8 cellular contexts compared by ENCODE assay signal in genomic region chr2:20222769-20223344, GRCh38. TPM values are rescaled to one million over a fixed set of nuclear protein-coding genes. Genes with fewer than 3 reads are reported as not detected.
DNase-seq lines count a peak whose midpoint lies in the region; ATAC-seq and TF ChIP-seq lines count a peak whose summit lies in the region.

No MANE protein-coding gene starts in this region.

- peaks cover 5 to 7% of the 10 kb centered on the region in 2 experiments for H3K4me1 ChIP-seq in trophoblast cell (ENCODE audit: control insufficient read depth in 1 of 2, insufficient read depth in 2 of 2, low read length in 2 of 2)

- H4K8ac ChIP-seq in trophoblast cell (ENCODE audit: low read depth, low read length): no peak overlapping the region

- H3K23ac ChIP-seq in trophoblast cell (ENCODE audit: low read length): no peak overlapping the region

- H3K18ac ChIP-seq in trophoblast cell (ENCODE audit: low read length): no peak overlapping the region

- WGBS in trophoblast cell (ENCODE audit: extremely low coverage, insufficient coverage, insufficient read length): no CpG with 5 or more reads among the region's 19 CpGs
- WGBS in lower leg skin, 2 donors: 30 to 35% methylated on average over 19 of the region's 19 CpGs

- no peak overlapping the region for H2AK5ac ChIP-seq in trophoblast cell (ENCODE audit: low read length)

- H2BK5ac ChIP-seq in trophoblast cell (ENCODE audit: low read depth, low read length, poor library complexity): no peak overlapping the region

- TF ChIP-seq POLR2A in erythroblast (IDR thresholded peaks at IDR 0.05; ENCODE audit: low read length) (no peak), lower leg skin (IDR thresholded peaks at IDR 0.05) (no peak)

- no peak overlapping the region for H3K4ac ChIP-seq in trophoblast cell (ENCODE audit: low read depth, low read length)

- peaks cover 3 to 8% of the 10 kb centered on the region in 2 experiments for H3K36me3 ChIP-seq in trophoblast cell (ENCODE audit: control insufficient read depth in 1 of 2, insufficient read depth in 2 of 2, low read length in 2 of 2)

- intact Hi-C loops in lower leg skin (cut with DNase I; ENCODE audit: low total_unique reads): no loop called here

- TF ChIP-seq CTCF in GM12864 (IDR thresholded peaks at IDR 0.05; ENCODE audit: low read depth, low read length, missing control alignments) (no peak), epithelial cell of esophagus (IDR thresholded peaks at IDR 0.05; ENCODE audit: insufficient read depth, low read depth, low read length, missing control alignments) (peak; percentile 13), lower leg skin (IDR thresholded peaks at IDR 0.05) (no peak)

- H3K27ac ChIP-seq in trophoblast cell (ENCODE audit: low read depth, low read length): no peak overlapping the region

- H3K27me3 ChIP-seq in trophoblast cell (ENCODE audit: insufficient read depth, low read length): peaks cover 16% of the 10 kb centered on the region

- no peak overlapping the region for H2BK120ac ChIP-seq in trophoblast cell (ENCODE audit: insufficient read depth, low read length, poor library complexity)

- H3K4me3 ChIP-seq in GM12864 (ENCODE audit: low read depth, low read length) (peak overlapping the region; percentile 87), epithelial cell of esophagus (ENCODE audit: low read length) (peak overlapping the region; percentile 88), trophoblast cell (ENCODE audit: low read depth, low read length) (no peak overlapping the region), lower leg skin (ENCODE audit: low read depth, poor library complexity, severe bottlenecking) (no peak overlapping the region)

- DNase-seq in GM12864 (ENCODE audit: low read depth): no peak
- peak; percentile 62 for DNase-seq in NCI-H345 treated with DMSO at 0.1 percent for 48 hours (lab: John Stamatoyannopoulos, UW; ENCODE audit: unreplicated experiment)
- DNase-seq in epithelial cell of esophagus (ENCODE audit: low read depth): no peak
- DNase-seq in trophoblast cell: peak in 1 of 2 donors; percentile 35
- DNase-seq in erythroblast (lab: John Stamatoyannopoulos, UW): no peak
- DNase-seq in lower leg skin (ENCODE audit: low spot score in 2 of 2): no peak

- H2BK12ac ChIP-seq in trophoblast cell (ENCODE audit: low read length): no peak overlapping the region

- no peak for ATAC-seq in GM19023 (IDR thresholded peaks at IDR 0.05; ENCODE audit: unreplicated experiment)
- no peak for ATAC-seq in GM18870 (IDR thresholded peaks at IDR 0.05; ENCODE audit: unreplicated experiment)

- no peak overlapping the region for H2AFZ ChIP-seq in trophoblast cell (ENCODE audit: insufficient read depth, low read length, poor library complexity)

- H3K79me1 ChIP-seq in trophoblast cell (ENCODE audit: low read length): peaks cover 11% of the 10 kb centered on the region

- H4K91ac ChIP-seq in trophoblast cell (ENCODE audit: low read depth, low read length): no peak overlapping the region

- peak overlapping the region; percentile 99 for H3K4me2 ChIP-seq in trophoblast cell (ENCODE audit: low read length)

- H4K12ac ChIP-seq in trophoblast cell (ENCODE audit: low read depth, low read length): no peak overlapping the region

- H3K9me3 ChIP-seq in trophoblast cell (ENCODE audit: insufficient read depth, low read depth, low read length): no peaks in the 10 kb centered on the region

- no peak overlapping the region for H3K14ac ChIP-seq in trophoblast cell (ENCODE audit: low read length)

- no peak overlapping the region for H3K9ac ChIP-seq in trophoblast cell (ENCODE audit: low read length)

- peaks cover 2% of the 10 kb centered on the region for H3K79me2 ChIP-seq in trophoblast cell (ENCODE audit: control insufficient read depth, insufficient read depth, low read length, poor library complexity)

RNA-seq across cellular contexts. Expression of gene SDC1, which starts 2.1 kb away (rescaled TPM):
- 402 and 444 TPM in 2 replicates for polyA plus RNA-seq in trophoblast cell (2013)
- total RNA-seq in lower leg skin: 100 to 1,000 TPM; 729 to 864 (median 835) TPM

Comparison
In these comparisons a context has a peak if more than half of its experiments do, and no peak if none do; other contexts are left out.
1. H3K4me3 ChIP-seq: peak in GM12864 (single experiment) and epithelial cell of esophagus (single experiment); none in trophoblast cell (single experiment) and lower leg skin (single experiment).